In genomic region chr1:16642025-16642966, GRCh38 we compare ENCODE assay signal across 9 cellular contexts. TPM values are rescaled to one million over a fixed set of nuclear protein-coding genes. Genes with fewer than 3 reads are reported as not detected.
DNase-seq lines count a peak whose midpoint lies in the region; ATAC-seq, FAIRE-seq and TF ChIP-seq lines count a peak whose summit lies in the region.
"Not testable (repeated sequence)": the region's sequence is repeated elsewhere in the genome, so short reads cannot be mapped to it uniquely, and the experiment has no call there.
"Had no signal": no experiment of that assay in that cellular context is flagged by ENCODE, and none has a peak within 500 bp of the region (broad histone marks: within the 10 kb centered on the region; RNA-seq: fewer than 3 reads in every experiment).

No MANE protein-coding gene starts in this region.

- H4K20me1 ChIP-seq in GM12878 (ENCODE audit: control insufficient read depth, insufficient read depth), result not testable (repeated sequence)

- H3K9me3 Mint-ChIP-seq in CD14-positive monocyte, result not testable (repeated sequence)

- H3K79me2 ChIP-seq in GM12878 (ENCODE audit: control insufficient read depth, insufficient read depth, low read length), result peaks cover 13% of the 10 kb centered on the region

- H3K36me3 ChIP-seq in RWPE2 (ENCODE audit: low read depth); GM12878 (ENCODE audit: control insufficient read depth in 2 of 2, insufficient read depth in 2 of 2, low read length in 1 of 2); lung (ENCODE audit: control insufficient read depth in 2 of 2, insufficient read depth in 2 of 2, low read length in 2 of 2); suprapubic skin: not testable (repeated sequence)

- intact Hi-C loops in CD14-positive monocyte (cut with micrococcal nuclease), result loop anchor here in 1 of 2 donors (10.0 kb wide), 1 partner anchor 263 kb away; no protein-coding TSS in a partner anchor
- intact Hi-C loops in GM12878 (cut with micrococcal nuclease; ENCODE audit: unreplicated experiment); cardiac septum (cut with DNase I); posterior cingulate gyrus (cut with DNase I): not testable (repeated sequence)

- TF ChIP-seq POLR2A in GM12878 (IDR thresholded peaks at IDR 0.05; ENCODE audit: low read depth, low read length); suprapubic skin (IDR thresholded peaks at IDR 0.05): not testable (repeated sequence)

- H3K27ac Mint-ChIP-seq in CD14-positive monocyte, result not testable (repeated sequence)

- 78% methylated on average over 8 of the region's 9 CpGs for WGBS in GM12878 (ENCODE audit: insufficient coverage, insufficient replicate concordance, low lambda C conversion rate, missing lambda C conversion rate)
- WGBS in lung, 2 donors, result 78 to 89% methylated on average over 7 to 9 of the region's 9 CpGs
- WGBS in suprapubic skin, result 72% methylated on average over 6 of the region's 9 CpGs

- H3K4me1 ChIP-seq in RWPE2 (ENCODE audit: insufficient read depth, poor library complexity, severe bottlenecking), result not testable (repeated sequence)
- H3K4me1 ChIP-seq in GM12878 (ENCODE audit: control insufficient read depth, insufficient read depth, low read length) (peaks cover 18% of the 10 kb centered on the region), lung (ENCODE audit: control insufficient read depth in 2 of 2, insufficient read depth in 2 of 2, low read length in 2 of 2) (peaks cover 4 to 15% of the 10 kb centered on the region in 2 donors), suprapubic skin (peaks cover 36% of the 10 kb centered on the region)

- TF ChIP-seq RAD21 in GM12878 (IDR thresholded peaks at IDR 0.05; ENCODE audit: insufficient read depth, low read depth, low read length), result not testable (repeated sequence)

- DNase-seq in CD14-positive monocyte (ENCODE audit: low spot score) (peak; percentile 46), RWPE2 (ENCODE audit: low spot score) (peak; percentile 62), cardiac septum (ENCODE audit: low spot score) (peak; percentile 72), lung (ENCODE audit: low spot score) (peak; percentile 29), posterior cingulate gyrus (peak in 9 of 10 donors; percentile 1 to 75 (median 17)), suprapubic skin (ENCODE audit: low spot score in 2 of 2) (peak; percentile 67 to 77)
- peak; percentile 19 for DNase-seq in activated T-cell treated with anti-CD3 and anti-CD28 coated beads, Interleukin-2, amount 50 U/mL, for 1 hour
- not testable (repeated sequence) for DNase-seq in GM12878 (ENCODE audit: low read depth, low spot score)

- not testable (repeated sequence) for H3K4me1 Mint-ChIP-seq in CD14-positive monocyte

- H3K27me3 ChIP-seq in RWPE2 (ENCODE audit: insufficient read depth, poor library complexity, severe bottlenecking); GM12878 (replicated peaks in 1 of 2; ENCODE audit: control insufficient read depth in 2 of 2, insufficient read depth in 2 of 2, low read length in 1 of 2); lung (ENCODE audit: control insufficient read depth, insufficient read depth); suprapubic skin: not testable (repeated sequence)

- not testable (repeated sequence) for H3K36me3 Mint-ChIP-seq in CD14-positive monocyte

- POLR2A ChIA-PET in GM12878 (lab: Charles Lee), result not testable (repeated sequence)

- RAD21 ChIA-PET in GM12878 (lab: Charles Lee; ENCODE audit: unreplicated experiment), result not testable (repeated sequence)

- not testable (repeated sequence) for H2AFZ ChIP-seq in GM12878 (ENCODE audit: control insufficient read depth, low read depth, low read length)

- not testable (repeated sequence) for TF ChIP-seq EP300 in GM12878 (IDR thresholded peaks at IDR 0.05; ENCODE audit: borderline replicate concordance in 1 of 2, control insufficient read depth in 1 of 2, low read depth in 2 of 2, low read length in 2 of 2); suprapubic skin (IDR thresholded peaks at IDR 0.05)

- H3K9me3 ChIP-seq in RWPE2 (ENCODE audit: severe bottlenecking); GM12878 (replicated peaks; ENCODE audit: control insufficient read depth, insufficient read depth, low read length); lung (ENCODE audit: control insufficient read depth in 2 of 2, insufficient read depth in 1 of 2, low read length in 1 of 2); suprapubic skin: not testable (repeated sequence)

- not testable (repeated sequence) for BruUV-seq in GM12878 (replicated peaks; lab: Mats Ljungman, UMichigan)

- not testable (repeated sequence) for H3K9ac ChIP-seq in GM12878 (ENCODE audit: control insufficient read depth, insufficient read depth, low read length)

- H3K4me2 ChIP-seq in GM12878 (ENCODE audit: control insufficient read depth, insufficient read depth), result peak overlapping the region; percentile 100

- H3K27me3 Mint-ChIP-seq in CD14-positive monocyte (ENCODE audit: low read depth in 3 of 3), result peaks cover 5 to 10% (median 6%) of the 10 kb centered on the region in 3 donors

- FAIRE-seq in GM12878 (lab: Jason Lieb, UNC), result not testable (repeated sequence)

- in situ Hi-C loops in GM12878 (cut with MboI), result not testable (repeated sequence)

- TF ChIP-seq CTCF in CD14-positive monocyte (IDR thresholded peaks at IDR 0.05); RWPE2 (IDR thresholded peaks at IDR 0.05; ENCODE audit: poor library complexity, severe bottlenecking); GM12878 (IDR thresholded peaks at IDR 0.05 in 2 of 3, conservative IDR thresholded peaks at IDR 0.05 in 1 of 3; ENCODE audit: control insufficient read depth in 2 of 3, extremely low read depth in 1 of 3, insufficient read depth in 1 of 3, low read depth in 3 of 3, low read length in 3 of 3); lung (IDR thresholded peaks at IDR 0.05; ENCODE audit: control extremely low read depth, extremely low read depth); suprapubic skin (IDR thresholded peaks at IDR 0.05): not testable (repeated sequence)

- not testable (repeated sequence) for H3K4me3 Mint-ChIP-seq in CD14-positive monocyte

- not testable (repeated sequence) for H3K27ac ChIP-seq in RWPE2 (ENCODE audit: poor library complexity, severe bottlenecking); GM12878 (ENCODE audit: control insufficient read depth, insufficient read depth); lung (ENCODE audit: low read depth in 1 of 2, low read length in 1 of 2); suprapubic skin

- not testable (repeated sequence) for H3K4me3 ChIP-seq in RWPE2 (ENCODE audit: severe bottlenecking); GM12878; lung
- peak overlapping the region; percentile 79 for H3K4me3 ChIP-seq in suprapubic skin

- not testable (repeated sequence) for ATAC-seq in RWPE2 (ENCODE audit: low read depth); GM12878; lung (ENCODE audit: insufficient read depth, low FRiP score)

- SMC1A ChIA-PET in GM12878 (lab: Charles Lee; ENCODE audit: uncharacterized antibody, unreplicated experiment), result not testable (repeated sequence)

- CTCF ChIA-PET in GM12878 (lab: Yijun Ruan, JAX), result interaction anchor here (2.9 kb wide), 1 partner anchor 18 kb away, joined by 8 read pairs; no protein-coding TSS in a partner anchor

RNA-seq across cellular contexts. Expression of gene RNU1-3, which starts 24.5 kb away (rescaled TPM):
- polyA plus RNA-seq in CD14-positive monocyte, result not detected
- under 0.01 TPM in 2 replicates for total RNA-seq in GM12878 (2013; cell fraction: nucleolus; rRNA removed)
- total RNA-seq in GM12878 (2014; rRNA removed), result under 0.01 TPM in 2 replicates
- total RNA-seq in GM12878 (2014; rRNA removed; fragmentation: Illumina TruSeq; extraction: Trizol), result 20,946 and 25,634 TPM in 2 replicates
- total RNA-seq in GM12878 (2021), result 2,403 and 2,678 TPM in 2 replicates
- polyA plus RNA-seq in GM12878 (2011; ENCODE audit: low read depth), result not detected
- 82.4 and 113 TPM in 2 replicates for polyA plus RNA-seq in GM12878 (2011; rRNA removed)
- polyA plus RNA-seq in GM12878 (2011; cell fraction: cytosol; rRNA removed), result under 0.01 TPM in 1 of 2 replicates, not detected in the other
- under 0.01 TPM in 2 replicates for polyA plus RNA-seq in GM12878 (2011; cell fraction: nucleus; rRNA removed)
- polyA plus RNA-seq in GM12878 (2012), result 66.2 TPM in 1 of 2 replicates, not detected in the other
- polyA plus RNA-seq in GM12878 (2014; fragmentation: Illumina TruSeq; extraction: Trizol), result not detected in 2 replicates
- polyA plus RNA-seq in GM12878 (2014; fragmentation: Nextera tagmentation; extraction: Ambion mirVana), result 1 to 10 TPM; 4.5 to 4.9 TPM
- not detected in 2 replicates for polyA plus RNA-seq in GM12878 (2014; rRNA removed)
- polyA plus RNA-seq in GM12878 (2016; fragmentation: Nextera tagmentation; extraction: Ambion mirVana), result 1 to 10 TPM; 2.6 to 3.6 TPM
- polyA minus RNA-seq in GM12878 (2011; rRNA and poly(A)+ RNA removed), result under 0.01 and 12,429 TPM in 2 replicates
- 90,580 and 95,504 TPM in 2 replicates for polyA minus RNA-seq in GM12878 (2011; cell fraction: cytosol; rRNA and poly(A)+ RNA removed)
- 67,711 and 110,374 TPM in 2 replicates for polyA minus RNA-seq in GM12878 (2011; cell fraction: nucleus; rRNA and poly(A)+ RNA removed)
- 6,195 TPM for total RNA-seq in cardiac septum
- 1,000 to 10,000 TPM in 1 of 2 donors, under 1 TPM in 1; under 0.01 to 3,134 TPM for total RNA-seq in lung
- not detected for polyA plus RNA-seq in lung
- total RNA-seq in suprapubic skin, result under 1 TPM; under 0.01 TPM
- polyA plus RNA-seq: cardiac muscle cell had no signal

RNA-seq across cellular contexts. Expression of gene NBPF1, which starts 28.9 kb away (rescaled TPM):
- polyA plus RNA-seq in CD14-positive monocyte (1 to 10 TPM; 2.6 to 4.3 TPM), GM12878 (2011; rRNA removed) (3.2 and 3.4 TPM in 2 replicates), GM12878 (2014; fragmentation: Illumina TruSeq; extraction: Trizol) (1.1 and 1.6 TPM in 2 replicates), GM12878 (2014; fragmentation: Nextera tagmentation; extraction: Ambion mirVana) (under 1 TPM; 0.20 to 0.34 TPM), GM12878 (2014; rRNA removed) (0.74 and 1.3 TPM in 2 replicates), GM12878 (2016; fragmentation: Nextera tagmentation; extraction: Ambion mirVana) (under 1 TPM; 0.70 to 0.73 TPM), lung (1 to 10 TPM; 4.3 to 5.7 TPM)
- total RNA-seq in GM12878 (2013; cell fraction: nucleolus; rRNA removed), result 9.5 and 10.3 TPM in 2 replicates
- total RNA-seq in GM12878 (2014; rRNA removed) (0.22 and 0.45 TPM in 2 replicates), GM12878 (2014; rRNA removed; fragmentation: Illumina TruSeq; extraction: Trizol) (0.36 and 0.60 TPM in 2 replicates), GM12878 (2021) (1.2 and 1.4 TPM in 2 replicates), cardiac septum (12.6 TPM), lung (10 to 100 TPM; 54.1 to 83.8 TPM), suprapubic skin (10 to 100 TPM; 12.9 to 49.1 (median 23.8) TPM)
- polyA plus RNA-seq in GM12878 (2011; ENCODE audit: low read depth), result 1.4 TPM
- 1.7 and 1.9 TPM in 2 replicates for polyA plus RNA-seq in GM12878 (2011; cell fraction: cytosol; rRNA removed)
- polyA plus RNA-seq in GM12878 (2011; cell fraction: nucleus; rRNA removed), result 4.1 and 4.2 TPM in 2 replicates
- polyA plus RNA-seq in GM12878 (2012), result 1.7 and 2.6 TPM in 2 replicates
- 1.9 TPM in 2 replicates for polyA minus RNA-seq in GM12878 (2011; rRNA and poly(A)+ RNA removed)
- 0.80 and 0.83 TPM in 2 replicates for polyA minus RNA-seq in GM12878 (2011; cell fraction: cytosol; rRNA and poly(A)+ RNA removed)
- polyA minus RNA-seq in GM12878 (2011; cell fraction: nucleus; rRNA and poly(A)+ RNA removed), result 2.9 and 3.9 TPM in 2 replicates
